1 cellular context compared by ENCODE assay signal in the genomic region with DNA sequence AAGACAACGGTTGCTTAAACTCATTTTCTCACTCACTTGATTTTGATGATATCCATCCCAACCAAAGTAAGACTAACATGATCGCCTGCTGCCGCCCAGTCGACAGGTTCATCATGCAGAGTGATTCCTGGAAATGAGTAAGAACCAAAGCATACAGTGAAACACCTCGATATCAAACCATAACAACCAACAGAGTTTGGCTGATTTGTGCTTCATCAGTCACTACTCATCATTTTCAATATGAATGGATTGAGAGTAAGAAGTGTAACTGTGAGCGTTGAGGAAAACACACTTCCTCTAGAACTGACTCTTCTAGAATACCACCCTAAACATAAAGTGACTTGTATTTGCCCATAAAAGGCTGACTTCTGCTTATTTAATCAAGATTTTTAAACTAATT.
A peak's percentile ranks its signal among the peaks of the same experiment; 100 is the strongest.
TF ChIP-seq lines count a peak whose summit lies in the region.

No MANE protein-coding gene starts in this region.

TF ChIP-seq in GM12878, 131 proteins besides CTCF, POLR2A, EP300 and RAD21 (continued from another document):
- TF ChIP-seq, protein P1, sequence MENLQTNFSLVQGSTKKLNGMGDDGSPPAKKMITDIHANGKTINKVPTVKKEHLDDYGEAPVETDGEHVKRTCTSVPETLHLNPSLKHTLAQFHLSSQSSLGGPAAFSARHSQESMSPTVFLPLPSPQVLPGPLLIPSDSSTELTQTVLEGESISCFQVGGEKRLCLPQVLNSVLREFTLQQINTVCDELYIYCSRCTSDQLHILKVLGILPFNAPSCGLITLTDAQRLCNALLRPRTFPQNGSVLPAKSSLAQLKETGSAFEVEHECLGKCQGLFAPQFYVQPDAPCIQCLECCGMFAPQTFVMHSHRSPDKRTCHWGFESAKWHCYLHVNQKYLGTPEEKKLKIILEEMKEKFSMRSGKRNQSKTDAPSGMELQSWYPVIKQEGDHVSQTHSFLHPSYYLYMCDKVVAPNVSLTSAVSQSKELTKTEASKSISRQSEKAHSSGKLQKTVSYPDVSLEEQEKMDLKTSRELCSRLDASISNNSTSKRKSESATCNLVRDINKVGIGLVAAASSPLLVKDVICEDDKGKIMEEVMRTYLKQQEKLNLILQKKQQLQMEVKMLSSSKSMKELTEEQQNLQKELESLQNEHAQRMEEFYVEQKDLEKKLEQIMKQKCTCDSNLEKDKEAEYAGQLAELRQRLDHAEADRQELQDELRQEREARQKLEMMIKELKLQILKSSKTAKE (IDR thresholded peaks at IDR 0.05; ENCODE audit: low read depth, poor library complexity, severe bottlenecking) = peak; percentile 58
- TF ChIP-seq PML (IDR thresholded peaks at IDR 0.05; ENCODE audit: low read length) (peak; percentile 35; the same call in 1 of the 2 replicates), ZNF207 (IDR thresholded peaks at IDR 0.05; ENCODE audit: borderline replicate concordance) (no peak), STAT1 (conservative IDR thresholded peaks at IDR 0.05) (no peak), BCL3 (IDR thresholded peaks at IDR 0.05; ENCODE audit: borderline replicate concordance, insufficient read depth, low read depth, low read length, poor library complexity, severe bottlenecking) (no peak), JUND (IDR thresholded peaks at IDR 0.05; ENCODE audit: low read depth, low read length) (no peak), TARDBP (IDR thresholded peaks at IDR 0.05; ENCODE audit: borderline replicate concordance) (no peak), BMI1 (IDR thresholded peaks at IDR 0.05; ENCODE audit: borderline replicate concordance) (peak; percentile 39; the same call in 1 of the 2 replicates), HSF1 (IDR thresholded peaks at IDR 0.05; ENCODE audit: low read depth, low read length) (no peak), ZZZ3 (IDR thresholded peaks at IDR 0.05; ENCODE audit: control insufficient read depth, insufficient read length, low read depth) (no peak), ELK1 (IDR thresholded peaks at IDR 0.05; ENCODE audit: low read depth, low read length) (no peak), TCF12 (IDR thresholded peaks at IDR 0.05; ENCODE audit: low read depth, low read length) (no peak), PAX8 (IDR thresholded peaks at IDR 0.05) (no peak)
